ENCODE assay signal across 22 cellular contexts in the genomic region with DNA sequence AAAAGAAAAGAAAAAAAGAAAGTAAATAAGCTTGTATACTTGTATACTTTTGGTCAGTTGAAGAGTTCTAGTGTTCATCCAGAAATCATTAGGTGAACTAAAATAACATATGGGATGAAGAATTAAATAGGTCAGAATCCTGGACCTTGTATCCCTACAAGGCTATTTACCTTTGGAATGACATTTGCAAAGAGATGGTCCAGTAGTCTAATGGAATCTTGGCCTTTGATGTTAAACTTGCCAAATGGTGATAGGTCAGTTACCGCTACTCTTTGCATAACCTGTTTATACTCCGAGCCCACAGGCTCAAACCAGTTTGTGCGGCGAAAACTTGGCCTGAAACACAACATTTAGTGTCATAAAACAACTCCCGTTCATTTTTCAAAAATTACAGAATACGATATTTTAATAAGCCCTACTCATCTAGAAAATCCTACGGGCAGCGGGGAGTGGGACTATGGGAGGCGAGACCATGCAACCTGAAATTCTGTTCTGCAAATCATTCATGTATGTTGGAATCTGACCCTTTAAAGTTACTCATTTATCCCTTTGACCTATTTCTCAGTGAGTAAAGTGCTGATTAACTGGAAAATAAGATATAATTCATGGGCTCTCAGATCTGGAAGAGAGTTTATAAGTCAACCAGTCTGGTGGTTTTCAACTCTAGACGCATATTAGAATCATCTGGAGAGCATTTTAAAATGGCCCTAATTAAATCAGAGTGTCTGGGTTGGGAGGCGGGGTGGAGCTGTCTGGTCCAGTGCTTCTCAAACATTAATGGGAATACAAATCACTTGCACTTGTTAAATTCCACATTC. TPM values are rescaled to one million over a fixed set of nuclear protein-coding genes. Genes with fewer than 3 reads are reported as not detected.
"Had no signal": no experiment of that assay in that cellular context is flagged by ENCODE, and none has a peak within 500 bp of the region (broad histone marks: within the 10 kb centered on the region; RNA-seq: fewer than 3 reads in every experiment).

No MANE protein-coding gene starts in this region.

- H3K9me3 ChIP-seq: gastroesophageal sphincter, heart right ventricle, left lung, ovary, spleen, testis had no signal

- H3K4me1 Mint-ChIP-seq: activated naive CD4-positive, alpha-beta T cell treated with anti-CD3 and anti-CD28 coated beads, Interleukin-2, amount 10 ng/mL, durations not matched to agents 7 days and 5 days; activated naive CD8-positive, alpha-beta T cell treated with anti-CD3 and anti-CD28 coated beads, Interleukin-2, amount 50 U/mL, for 24 hours; stimulated activated memory B cell treated with anti-CD40 and anti-IgM and Interleukin-4, amounts not matched to agents 10 μg/mL and 1 μg/mL and 100 μg/mL, for 72 hours had no signal

- H3K4me3 Mint-ChIP-seq: activated naive CD4-positive, alpha-beta T cell treated with anti-CD3 and anti-CD28 coated beads, Interleukin-2, amount 10 ng/mL, durations not matched to agents 7 days and 5 days; activated naive CD8-positive, alpha-beta T cell treated with anti-CD3 and anti-CD28 coated beads, Interleukin-2, amount 50 U/mL, for 24 hours; activated T-cell treated with anti-CD3 and anti-CD28 coated beads, Interleukin-2, amount 50 U/mL, for 4 hours; stimulated activated memory B cell treated with anti-CD40 and anti-IgM and Interleukin-4, amounts not matched to agents 10 μg/mL and 1 μg/mL and 100 μg/mL, for 72 hours; type B pancreatic cell had no signal

- H3K9me3 Mint-ChIP-seq: activated naive CD4-positive, alpha-beta T cell treated with anti-CD3 and anti-CD28 coated beads, Interleukin-2, amount 10 ng/mL, durations not matched to agents 7 days and 5 days; activated naive CD8-positive, alpha-beta T cell treated with anti-CD3 and anti-CD28 coated beads, Interleukin-2, amount 50 U/mL, for 24 hours; activated T-cell treated with anti-CD3 and anti-CD28 coated beads, Interleukin-2, amount 50 U/mL, for 4 hours; stimulated activated memory B cell treated with anti-CD40 and anti-IgM and Interleukin-4, amounts not matched to agents 10 μg/mL and 1 μg/mL and 100 μg/mL, for 72 hours; type B pancreatic cell had no signal

- H3K27me3 ChIP-seq: brain microvascular endothelial cell, gastroesophageal sphincter, left lung, ovary, testis had no signal

- H3K4me1 ChIP-seq: gastroesophageal sphincter, heart right ventricle, left lung, spleen, testis had no signal

- ATAC-seq: activated CD4-positive, CD25-positive, alpha-beta regulatory T cell treated with anti-CD3 and anti-CD28 coated beads, Interleukin-2, amount 50 U/mL, for 24 hours; activated naive CD8-positive, alpha-beta T cell treated with anti-CD3 and anti-CD28 coated beads, Interleukin-2, amount 50 U/mL, for 24 hours; activated T-cell treated with anti-CD3 and anti-CD28 coated beads, Interleukin-2, amount 50 U/mL, for 4 hours; gastroesophageal sphincter; heart right ventricle; left lung; stimulated activated memory B cell treated with anti-CD40 and anti-IgM and Interleukin-4, amounts not matched to agents 10 μg/mL and 1 μg/mL and 100 μg/mL, for 72 hours had no signal

- H3K27ac Mint-ChIP-seq: activated naive CD4-positive, alpha-beta T cell treated with anti-CD3 and anti-CD28 coated beads, Interleukin-2, amount 10 ng/mL, durations not matched to agents 7 days and 5 days; activated naive CD8-positive, alpha-beta T cell treated with anti-CD3 and anti-CD28 coated beads, Interleukin-2, amount 50 U/mL, for 24 hours; stimulated activated memory B cell treated with anti-CD40 and anti-IgM and Interleukin-4, amounts not matched to agents 10 μg/mL and 1 μg/mL and 100 μg/mL, for 72 hours; type B pancreatic cell had no signal

- H3K27ac ChIP-seq: brain microvascular endothelial cell, coronary artery, gastroesophageal sphincter, heart right ventricle, left lung, ovary, spleen, testis had no signal

- H3K36me3 Mint-ChIP-seq: activated naive CD4-positive, alpha-beta T cell treated with anti-CD3 and anti-CD28 coated beads, Interleukin-2, amount 10 ng/mL, durations not matched to agents 7 days and 5 days; stimulated activated memory B cell treated with anti-CD40 and anti-IgM and Interleukin-4, amounts not matched to agents 10 μg/mL and 1 μg/mL and 100 μg/mL, for 72 hours; type B pancreatic cell had no signal

- H3K4me3 ChIP-seq: coronary artery, gastroesophageal sphincter, heart right ventricle, left lung, ovary, spleen, testis had no signal

- DNase-seq: activated CD4-positive, alpha-beta T cell treated with anti-CD3 and anti-CD28 coated beads, Interleukin-2, amount 50 U/mL, for 1 hour; activated CD8-positive, alpha-beta memory T cell treated with anti-CD3 and anti-CD28 coated beads, Interleukin-2, amount 50 U/mL, for 4 hours; activated naive CD4-positive, alpha-beta T cell treated with anti-CD3 and anti-CD28 coated beads, Interleukin-2, amount 10 ng/mL, durations not matched to agents 7 days and 5 days; activated naive CD8-positive, alpha-beta T cell treated with anti-CD3 and anti-CD28 coated beads, Interleukin-2, amount 50 U/mL, for 24 hours; activated T-cell treated with anti-CD3 and anti-CD28 coated beads, Interleukin-2, amount 50 U/mL, for 4 hours; anterior cingulate cortex; brain microvascular endothelial cell; central memory CD4-positive, alpha-beta T cell; heart right ventricle; left lung; ovary; spleen; stimulated activated CD4-positive, alpha-beta T cell treated with anti-CD3 and anti-CD28 coated beads, Interleukin-4, amount 100 ng/mL, for 4 hours; T1000; testis had no signal

- H3K36me3 ChIP-seq: brain microvascular endothelial cell, gastroesophageal sphincter, heart right ventricle, left lung, ovary, spleen had no signal

RNA-seq across cellular contexts. Expression of gene DMGDH, which starts 38.6 kb away (rescaled TPM):
- total RNA-seq: mononuclear cell had no signal

RNA-seq across cellular contexts. Expression of gene BHMT2, which starts 38.7 kb away (rescaled TPM):
- total RNA-seq: activated T-cell treated with anti-CD3 and anti-CD28 coated beads, Interleukin-2, amount 50 U/mL, for 4 hours; mononuclear cell; T-helper 1 cell treated with Interleukin-12 subunit alpha and Interleukin-12 subunit beta and Interleukin-4 antibody, amounts not matched to agents 30 ng/mL and 1 ng/mL, for 36 hours had no signal
